In genomic region chr22:27192135-27192900, GRCh38 we compare ENCODE assay signal across 16 cellular contexts.
DNase-seq lines count a peak whose midpoint lies in the region; ATAC-seq and TF ChIP-seq lines count a peak whose summit lies in the region.
"Had no signal": no experiment of that assay in that cellular context is flagged by ENCODE, and none has a peak within 500 bp of the region (broad histone marks: within the 10 kb centered on the region; RNA-seq: fewer than 3 reads in every experiment).

No MANE protein-coding gene starts in this region.

- H3K36me3 Mint-ChIP-seq in nephron (ENCODE audit: low read depth): peaks cover 4% of the 10 kb centered on the region
- H3K36me3 Mint-ChIP-seq: CD8-positive, alpha-beta memory T cell had no signal

- H3K4me1 Mint-ChIP-seq in nephron: peaks cover 29% of the 10 kb centered on the region
- H3K4me1 Mint-ChIP-seq: B cell; CD8-positive, alpha-beta memory T cell had no signal

- H3K9me3 ChIP-seq in tibial artery (no peaks in the 10 kb centered on the region), PC-3 (ENCODE audit: low read length) (no peaks in the 10 kb centered on the region), mesenchymal stem cell (ENCODE audit: control insufficient read depth, low read length) (peaks cover 17% of the 10 kb centered on the region)

- CTCF ChIA-PET in PC-3 (lab: Charles Lee): no interaction called here

- H3K23ac ChIP-seq in mesenchymal stem cell (ENCODE audit: low read length in 2 of 2): no peak overlapping the region

- H3K27me3 ChIP-seq in tibial artery: no peaks in the 10 kb centered on the region
- peaks cover 5% of the 10 kb centered on the region; the same call in 1 of the 2 replicates for H3K27me3 ChIP-seq in PC-3 (ENCODE audit: low read length)
- H3K27me3 ChIP-seq in mesenchymal stem cell (ENCODE audit: control insufficient read depth in 1 of 2, insufficient read depth in 1 of 2, low read length in 2 of 2): peaks cover 0 to 76% of the 10 kb centered on the region in 2 experiments

- H3K4me1 ChIP-seq in tibial artery: peaks cover 0 to 26% (median 6%) of the 10 kb centered on the region in 4 donors
- H3K4me1 ChIP-seq in PC-3 (ENCODE audit: insufficient read depth, low read length): no peaks in the 10 kb centered on the region
- H3K4me1 ChIP-seq in mesenchymal stem cell (ENCODE audit: control insufficient read depth, insufficient read depth, low read depth, low read length): no peaks in the 10 kb centered on the region

- no peak overlapping the region for H2AFZ ChIP-seq in PC-3 (ENCODE audit: low read length)
- H2AFZ ChIP-seq in mesenchymal stem cell (ENCODE audit: low read depth, low read length): no peak overlapping the region

- H2AK5ac ChIP-seq in mesenchymal stem cell (ENCODE audit: low read length, severe bottlenecking): no peak overlapping the region

- no peak for TF ChIP-seq CTCF in choroid plexus epithelial cell (conservative IDR thresholded peaks at IDR 0.05; ENCODE audit: low read depth, low read length)
- no peak for TF ChIP-seq CTCF in nephron (IDR thresholded peaks at IDR 0.05; ENCODE audit: unreplicated experiment in 3 of 3)
- no peak for TF ChIP-seq CTCF in tibial artery (IDR thresholded peaks at IDR 0.05)
- TF ChIP-seq CTCF in PC-3 (conservative IDR thresholded peaks at IDR 0.05; ENCODE audit: low read depth, low read length): no peak

- H2BK5ac ChIP-seq in mesenchymal stem cell (ENCODE audit: low read depth, low read length, poor library complexity, severe bottlenecking): no peak overlapping the region

- H3K27me3 Mint-ChIP-seq in nephron (ENCODE audit: low read depth): peaks cover 21% of the 10 kb centered on the region

- H4K8ac ChIP-seq in mesenchymal stem cell (ENCODE audit: low read length): no peak overlapping the region

- no peak overlapping the region for H3K18ac ChIP-seq in mesenchymal stem cell (ENCODE audit: low read depth in 1 of 2, low read length in 2 of 2)

- H3K9ac ChIP-seq in PC-3 (ENCODE audit: low read length) (no peak overlapping the region), mesenchymal stem cell (ENCODE audit: low read length) (no peak overlapping the region)

- 91% methylated on average over 15 of the region's 18 CpGs for WGBS in mesenchymal stem cell

- BruUV-seq in PC-3 (replicated peaks; lab: Mats Ljungman, UMichigan): no TSS peak

- no peaks in the 10 kb centered on the region for H3K79me1 ChIP-seq in mesenchymal stem cell (replicated peaks; ENCODE audit: low read length, poor library complexity, severe bottlenecking)

- H3K27ac ChIP-seq in tibial artery: peak overlapping the region; percentile 4 to 59
- H3K27ac ChIP-seq in PC-3 (ENCODE audit: low read length): no peak overlapping the region
- no peak overlapping the region for H3K27ac ChIP-seq in mesenchymal stem cell (ENCODE audit: low read length, poor library complexity, severe bottlenecking)

- no peak overlapping the region for H3K4me3 Mint-ChIP-seq in nephron
- H3K4me3 Mint-ChIP-seq: B cell; CD8-positive, alpha-beta memory T cell had no signal

- H3K14ac ChIP-seq in mesenchymal stem cell (ENCODE audit: low read length in 2 of 2): no peak overlapping the region

- H3K4me2 ChIP-seq in PC-3 (ENCODE audit: low read length) (no peak overlapping the region), mesenchymal stem cell (ENCODE audit: low read length, poor library complexity, severe bottlenecking) (no peak overlapping the region)

- H4K20me1 ChIP-seq in PC-3 (ENCODE audit: low read length): no peaks in the 10 kb centered on the region

- no peak overlapping the region for H3K4ac ChIP-seq in mesenchymal stem cell (ENCODE audit: low read depth in 1 of 2, low read length in 2 of 2)

- POLR2A ChIA-PET in PC-3 (lab: Charles Lee; ENCODE audit: unreplicated experiment): no interaction called here

- H3K36me3 ChIP-seq in tibial artery (no peaks in the 10 kb centered on the region), PC-3 (ENCODE audit: low read depth, low read length) (no peaks in the 10 kb centered on the region), mesenchymal stem cell (ENCODE audit: control insufficient read depth in 1 of 2, insufficient read depth in 2 of 2, low read depth in 1 of 2, low read length in 2 of 2) (no peaks in the 10 kb centered on the region)

- no peak overlapping the region for H4K91ac ChIP-seq in mesenchymal stem cell (ENCODE audit: low read length)

- no peak overlapping the region for H2BK120ac ChIP-seq in mesenchymal stem cell (ENCODE audit: low read depth, low read length)

- no peaks in the 10 kb centered on the region for H3K9me2 ChIP-seq in PC-3 (replicated peaks; ENCODE audit: low read length)

- DNase-seq in NCI-H524 treated with DMSO at 0.1 percent for 48 hours (lab: John Stamatoyannopoulos, UW) (peak; percentile 88), choroid plexus epithelial cell (ENCODE audit: low read depth) (peak; percentile 33), tibial artery (peak in 1 of 2 donors; percentile 54), PC-3 (no peak), NCI-H226 (no peak), mesenchymal stem cell (no peak)
- DNase-seq: CD8-positive, alpha-beta memory T cell; IMR-90; Kasumi-1; NCI-H1417; NCI-H1930; NCI-H2171 treated with DMSO at 0.1 percent for 48 hours; NCI-H510A had no signal

- H2BK15ac ChIP-seq in mesenchymal stem cell (ENCODE audit: low read depth, poor library complexity, severe bottlenecking): no peak overlapping the region

- ATAC-seq in PC-3: no peak
- ATAC-seq: HCT116 had no signal

- peaks cover 11% of the 10 kb centered on the region for H3K9me3 Mint-ChIP-seq in nephron

- H3F3A ChIP-seq in PC-3 (ENCODE audit: low read length, unreplicated experiment): no peaks in the 10 kb centered on the region

- intact Hi-C loops in tibial artery (cut with DNase I; ENCODE audit: low total_unique reads) (no loop called here), PC-3 (cut with micrococcal nuclease) (no loop called here)

- H3K4me3 ChIP-seq in choroid plexus epithelial cell (ENCODE audit: low read depth, low read length): no peak overlapping the region
- no peak overlapping the region for H3K4me3 ChIP-seq in tibial artery
- H3K4me3 ChIP-seq in PC-3 (ENCODE audit: low read length): no peak overlapping the region
- no peak overlapping the region for H3K4me3 ChIP-seq in mesenchymal stem cell (ENCODE audit: insufficient read depth in 1 of 2, low read depth in 1 of 2, low read length in 2 of 2)

- H3K79me2 ChIP-seq in PC-3 (ENCODE audit: low read length): no peaks in the 10 kb centered on the region

- H2BK12ac ChIP-seq in mesenchymal stem cell (ENCODE audit: low read length in 2 of 2): no peak overlapping the region

- H3K27ac Mint-ChIP-seq in nephron: peak overlapping the region in 2 of 3 experiments; percentile 22 to 47
- H3K27ac Mint-ChIP-seq: B cell; CD8-positive, alpha-beta memory T cell had no signal

Comparison
In these comparisons a context has a peak if more than half of its experiments do, and no peak if none do; other contexts are left out.
1. DNase-seq: peak in NCI-H524 treated with DMSO at 0.1 percent for 48 hours (single experiment) and choroid plexus epithelial cell (single experiment); none in PC-3 (single experiment), NCI-H226 (single experiment) and mesenchymal stem cell (single experiment).
2. H3K27ac ChIP-seq: peak in tibial artery (2 of 2); none in PC-3 (single experiment) and mesenchymal stem cell (single experiment).